In the genomic region with DNA sequence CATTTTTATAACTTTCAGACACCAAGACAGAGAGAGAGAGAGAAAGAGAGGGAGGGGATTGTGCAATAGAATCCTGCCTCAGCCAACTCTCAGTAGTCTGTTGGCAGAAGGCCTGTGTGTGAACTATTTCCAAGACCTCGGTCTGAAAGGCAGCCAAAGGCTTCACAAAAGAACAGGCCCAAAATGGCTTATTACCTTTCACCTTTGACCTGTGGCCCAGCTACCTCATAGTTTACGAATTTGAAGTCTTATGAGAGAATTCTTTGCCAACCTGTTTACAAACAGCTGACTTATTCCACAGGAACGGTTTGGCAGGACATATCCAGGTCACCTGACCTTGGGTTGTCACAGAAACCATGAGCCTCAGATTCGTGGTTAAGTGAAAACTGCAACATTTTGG, we compare ENCODE assay signal across 10 cellular contexts. TPM values are rescaled to one million over a fixed set of nuclear protein-coding genes. Genes with fewer than 3 reads are reported as not detected.
DNase-seq lines count a peak whose midpoint lies in the region; ATAC-seq and TF ChIP-seq lines count a peak whose summit lies in the region.
"Had no signal": no experiment of that assay in that cellular context is flagged by ENCODE, and none has a peak within 500 bp of the region (broad histone marks: within the 10 kb centered on the region; RNA-seq: fewer than 3 reads in every experiment).

No MANE protein-coding gene starts in this region.

- H3K4me1 ChIP-seq in adrenal gland (replicated peaks in 1 of 2) (peaks cover 20 to 21% of the 10 kb centered on the region in 2 donors), heart right ventricle (peaks cover 0 to 10% (median 5%) of the 10 kb centered on the region in 9 donors)

- in situ Hi-C loops in G401 (cut with HindIII; ENCODE audit: low sequenced_read_pairs): no loop called here

- no peak for TF ChIP-seq CTCF in adrenal gland (IDR thresholded peaks at IDR 0.05)
- no peak for TF ChIP-seq CTCF in heart right ventricle (IDR thresholded peaks at IDR 0.05)

- intact Hi-C loops in adrenal gland (cut with DNase I): no loop called here
- intact Hi-C loops in heart right ventricle (cut with DNase I): no loop called here

- ATAC-seq in heart right ventricle: peak; percentile 74 to 96 (median 89)
- ATAC-seq in HG02885 (IDR thresholded peaks at IDR 0.05; ENCODE audit: poor library complexity, unreplicated experiment): no peak
- ATAC-seq in GM18511 (IDR thresholded peaks at IDR 0.05; ENCODE audit: unreplicated experiment): no peak

- H3K9me3 ChIP-seq in adrenal gland (replicated peaks in 1 of 3) (no peaks in the 10 kb centered on the region), heart right ventricle (peaks cover 0 to 26% (median 0%) of the 10 kb centered on the region in 11 donors)

- TF ChIP-seq POLR2A in adrenal gland (IDR thresholded peaks at IDR 0.05): no peak

- no peaks in the 10 kb centered on the region for H3K36me3 ChIP-seq in adrenal gland (replicated peaks in 1 of 2)
- no peaks in the 10 kb centered on the region for H3K36me3 ChIP-seq in heart right ventricle

- no peaks in the 10 kb centered on the region for H3K27me3 ChIP-seq in adrenal gland
- H3K27me3 ChIP-seq in heart right ventricle: no peaks in the 10 kb centered on the region

- peak; percentile 77 for DNase-seq in G401 (ENCODE audit: low spot score)
- peak; percentile 86 to 96 (median 92) for DNase-seq in adrenal gland
- DNase-seq in heart right ventricle: peak; percentile 35 to 68
- DNase-seq in putamen (ENCODE audit: low spot score): peak; percentile 72
- DNase-seq in activated CD8-positive, alpha-beta memory T cell treated with anti-CD3 and anti-CD28 coated beads, Interleukin-2, amount 50 U/mL, for 48 hours: no peak
- no peak for DNase-seq in activated CD4-positive, alpha-beta T cell treated with anti-CD3 and anti-CD28 coated beads, Interleukin-2, amount 50 U/mL, for 48 hours
- DNase-seq: activated CD4-positive, alpha-beta T cell treated with anti-CD3 and anti-CD28 coated beads, Interleukin-2, amount 50 U/mL, for 1 hour; NCI-H2081 had no signal

- peak overlapping the region; percentile 8 to 85 (median 69) for H3K27ac ChIP-seq in adrenal gland
- peak overlapping the region in 3 of 10 donors; percentile 20 to 56 (median 27) for H3K27ac ChIP-seq in heart right ventricle

- WGBS in adrenal gland, 4 donors: 4 to 23% (median 12%) methylated on average over 4 of the region's 4 CpGs
- 11 to 41% methylated on average over 4 of the region's 4 CpGs for WGBS in heart right ventricle, 2 donors

- no peak overlapping the region for H3K4me3 ChIP-seq in adrenal gland
- H3K4me3 ChIP-seq in heart right ventricle: no peak overlapping the region

RNA-seq across cellular contexts. Expression of a gene that starts 48.6 kb away (rescaled TPM):
- total RNA-seq in G401 (2014; rRNA removed; shearing (Covaris generic)): 20.8 and 23.0 TPM in 2 replicates
- 10 to 100 TPM; 13.2 to 42.0 (median 25.7) TPM for total RNA-seq in adrenal gland
- 100 to 1,000 TPM in 1 of 3 donors, 10 to 100 TPM in 2; 20.8 to 107 (median 62.1) TPM for polyA plus RNA-seq in adrenal gland
- under 1 TPM in 9 of 10 donors, not detected in 1; 0.44 to 0.87 (median 0.59) TPM for total RNA-seq in heart right ventricle
- 1 to 10 TPM in 1 of 2 donors, under 1 TPM in 1; 0.41 to 2.9 TPM for polyA plus RNA-seq in heart right ventricle

RNA-seq across cellular contexts. Expression of a gene that starts 50.7 kb away (rescaled TPM):
- 175 and 199 TPM in 2 replicates for total RNA-seq in G401 (2014; rRNA removed; shearing (Covaris generic))
- total RNA-seq in adrenal gland: 100 to 1,000 TPM in 3 of 8 donors, 10 to 100 TPM in 5; 50.1 to 195 (median 89.3) TPM
- 10 to 100 TPM; 22.4 to 64.4 (median 42.2) TPM for polyA plus RNA-seq in adrenal gland
- total RNA-seq in heart right ventricle: 1 to 10 TPM in 4 of 10 donors, under 1 TPM in 6; 0.27 to 2.4 (median 0.92) TPM
- 1 to 10 TPM in 1 of 2 donors, under 1 TPM in 1; 0.44 to 1.1 TPM for polyA plus RNA-seq in heart right ventricle

Comparison
In these comparisons a context has a peak if more than half of its experiments do, and no peak if none do; other contexts are left out.
1. DNase-seq: peak in G401 (single experiment), adrenal gland (7 of 7), heart right ventricle (2 of 2) and putamen (single experiment); none in activated CD8-positive, alpha-beta memory T cell treated with anti-CD3 and anti-CD28 coated beads, Interleukin-2, amount 50 U/mL, for 48 hours (single experiment) and activated CD4-positive, alpha-beta T cell treated with anti-CD3 and anti-CD28 coated beads, Interleukin-2, amount 50 U/mL, for 48 hours (0 of 2).
2. ATAC-seq: peak in heart right ventricle (8 of 8); none in HG02885 (single experiment) and GM18511 (single experiment).
3. RNA of a gene that starts 48.6 kb away (total RNA-seq): 13.2 to 42.0 TPM in adrenal gland and 20.8 to 23.0 TPM in G401; 0.44 to 0.87 TPM in heart right ventricle; every median in the first group is over 4 times any median in the second.
4. RNA of a gene that starts 50.7 kb away (total RNA-seq): 175 to 199 TPM in G401 and 50.1 to 195 TPM in adrenal gland; 0.27 to 2.4 TPM in heart right ventricle; every median in the first group is over 10 times any median in the second.